In genomic region chr19:47134533-47134932, GRCh38 we compare ENCODE assay signal across 15 cellular contexts. TPM values are rescaled to one million over a fixed set of nuclear protein-coding genes. Genes with fewer than 3 reads are reported as not detected.
DNase-seq lines count a peak whose midpoint lies in the region; ATAC-seq, FAIRE-seq and TF ChIP-seq lines count a peak whose summit lies in the region.
"Had no signal": no experiment of that assay in that cellular context is flagged by ENCODE, and none has a peak within 500 bp of the region (broad histone marks: within the 10 kb centered on the region; RNA-seq: fewer than 3 reads in every experiment).

No MANE protein-coding gene starts in this region.

- H3K27ac ChIP-seq in IMR-90 (ENCODE audit: insufficient read depth, low read length) (no peak overlapping the region; the same call in 1 of the 2 replicates), astrocyte (ENCODE audit: low read depth, low read length) (no peak overlapping the region), upper lobe of right lung (no peak overlapping the region)
- H3K27ac ChIP-seq: parathyroid adenoma had no signal

- H3K9ac ChIP-seq in IMR-90 (ENCODE audit: low read depth, low read length) = no peak overlapping the region
- peak overlapping the region; percentile 48 for H3K9ac ChIP-seq in astrocyte (ENCODE audit: low read length)
- H3K9ac ChIP-seq: parathyroid adenoma had no signal

- in situ Hi-C loops in IMR-90 (cut with MboI; ENCODE audit: low sequenced_read_pairs) = no loop called here

- peak overlapping the region; percentile 22 for H3K14ac ChIP-seq in IMR-90 (replicated peaks; ENCODE audit: low read depth, low read length)

- 0 out of 2 replicates have a peak overlapping the region, but pooled peaks have one; percentile 11 for H3K4ac ChIP-seq in IMR-90 (ENCODE audit: low read depth, low read length)

- H3K36me3 Mint-ChIP-seq in Calu3 (ENCODE audit: insufficient read depth, unreplicated experiment) = peaks cover 75% of the 10 kb centered on the region
- H3K36me3 Mint-ChIP-seq in astrocyte (ENCODE audit: low read depth, unreplicated experiment) = peaks cover 4% of the 10 kb centered on the region
- H3K36me3 Mint-ChIP-seq in naive thymus-derived CD8-positive, alpha-beta T cell = peaks cover 0 to 54% (median 7%) of the 10 kb centered on the region in 3 donors

- H3K9me3 ChIP-seq in IMR-90 (ENCODE audit: control insufficient read depth, insufficient read depth, low read length) (no peaks in the 10 kb centered on the region), astrocyte (ENCODE audit: insufficient read depth, low read depth, low read length) (no peaks in the 10 kb centered on the region), upper lobe of right lung (no peaks in the 10 kb centered on the region)

- H3K36me3 ChIP-seq in IMR-90 (ENCODE audit: control insufficient read depth, insufficient read depth, low read length) = peaks cover 5% of the 10 kb centered on the region
- peaks cover 5% of the 10 kb centered on the region for H3K36me3 ChIP-seq in astrocyte (ENCODE audit: insufficient read depth, low read length)
- H3K36me3 ChIP-seq in upper lobe of right lung = peaks cover 6% of the 10 kb centered on the region

- H3K27me3 ChIP-seq in IMR-90 (ENCODE audit: control insufficient read depth, insufficient read depth, low read length) = no peaks in the 10 kb centered on the region
- no peaks in the 10 kb centered on the region for H3K27me3 ChIP-seq in astrocyte (ENCODE audit: insufficient read depth, low read length)
- no peaks in the 10 kb centered on the region for H3K27me3 ChIP-seq in upper lobe of right lung

- H3K27me3 Mint-ChIP-seq in Calu3 (ENCODE audit: unreplicated experiment) (no peaks in the 10 kb centered on the region), astrocyte (ENCODE audit: low read depth, unreplicated experiment) (no peaks in the 10 kb centered on the region)
- peaks cover 0 to 4% (median 0%) of the 10 kb centered on the region in 5 donors for H3K27me3 Mint-ChIP-seq in naive thymus-derived CD8-positive, alpha-beta T cell

- no peak overlapping the region for H2AK9ac ChIP-seq in IMR-90 (replicated peaks; ENCODE audit: low read depth, low read length, poor library complexity)

- H3K18ac ChIP-seq in IMR-90 (ENCODE audit: low read depth, low read length) = no peak overlapping the region

- DNase-seq in Calu3 = no peak
- no peak for DNase-seq in IMR-90
- no peak for DNase-seq in astrocyte (ENCODE audit: low read depth)
- no peak for DNase-seq in naive thymus-derived CD8-positive, alpha-beta T cell
- no peak for DNase-seq in upper lobe of right lung
- no peak for DNase-seq in left cardiac atrium
- DNase-seq in HEK293T (ENCODE audit: extremely low spot score) = no peak
- DNase-seq: activated T-cell treated with anti-CD3 and anti-CD28 coated beads for 4 hours; DMS 273 treated with DMSO at 0.1 percent for 48 hours; H7; stimulated activated CD4-positive, alpha-beta T cell treated with anti-CD3 and anti-CD28 coated beads, Interleukin-4, amount 100 ng/mL, for 1 hour had no signal

- peak overlapping the region; percentile 28 for H3K4me2 ChIP-seq in IMR-90 (ENCODE audit: low read depth, low read length)
- H3K4me2 ChIP-seq in astrocyte (ENCODE audit: low read length) = peak overlapping the region; percentile 70

- CTCF ChIA-PET in Calu3 (lab: Charles Lee) (no interaction called here), IMR-90 (lab: Yijun Ruan, JAX) (no interaction called here), HEK293T (lab: Yijun Ruan, JAX) (no interaction called here)

- H4K91ac ChIP-seq in IMR-90 (ENCODE audit: insufficient read depth, low read depth, low read length) = no peak overlapping the region

- BruUV-seq in Calu3 (replicated peaks; lab: Mats Ljungman, UMichigan) = no TSS peak
- BruUV-seq in IMR-90 (replicated peaks; lab: Mats Ljungman, UMichigan) = no TSS peak

- no peak overlapping the region for H2BK120ac ChIP-seq in IMR-90 (ENCODE audit: low read depth, low read length)

- H3K4me3 ChIP-seq in IMR-90 (ENCODE audit: insufficient read depth, low read depth, low read length) = no peak overlapping the region
- H3K4me3 ChIP-seq in astrocyte (ENCODE audit: insufficient read depth, low read depth, low read length) = no peak overlapping the region
- no peak overlapping the region for H3K4me3 ChIP-seq in upper lobe of right lung

- intact Hi-C loops in Calu3 (cut with micrococcal nuclease; ENCODE audit: unreplicated experiment) (no loop called here), IMR-90 (cut with micrococcal nuclease) (loop anchor here (5.0 kb wide), 1 partner anchor 108 kb away; no protein-coding TSS in a partner anchor), upper lobe of right lung (cut with DNase I) (no loop called here), left cardiac atrium (cut with DNase I) (no loop called here)

- H4K8ac ChIP-seq in IMR-90 (ENCODE audit: low read depth in 2 of 2, low read length in 2 of 2) = no peak overlapping the region

- H3K9me3 Mint-ChIP-seq in Calu3 (ENCODE audit: low read depth, unreplicated experiment) (peaks cover 3% of the 10 kb centered on the region), astrocyte (ENCODE audit: unreplicated experiment) (peaks cover 4% of the 10 kb centered on the region)
- H3K9me3 Mint-ChIP-seq in naive thymus-derived CD8-positive, alpha-beta T cell = peaks cover 0 to 2% (median 0%) of the 10 kb centered on the region in 9 donors

- H3K4me3 Mint-ChIP-seq in Calu3 (ENCODE audit: low read depth, unreplicated experiment) (peak overlapping the region; percentile 95), astrocyte (ENCODE audit: unreplicated experiment) (peak overlapping the region; percentile 66)
- H3K4me3 Mint-ChIP-seq in naive thymus-derived CD8-positive, alpha-beta T cell = peak overlapping the region; percentile 19 to 100 (median 33)

- ATAC-seq in IMR-90 (ENCODE audit: low read depth) = no peak
- no peak for ATAC-seq in naive thymus-derived CD8-positive, alpha-beta T cell
- no peak for ATAC-seq in HG03432 (IDR thresholded peaks at IDR 0.05; ENCODE audit: unreplicated experiment)
- no peak for ATAC-seq in upper lobe of right lung
- ATAC-seq in left cardiac atrium = no peak
- ATAC-seq: left lobe of liver had no signal

- H3K4me1 Mint-ChIP-seq in Calu3 (ENCODE audit: low read depth, unreplicated experiment) = peaks cover 47% of the 10 kb centered on the region
- peaks cover 21% of the 10 kb centered on the region for H3K4me1 Mint-ChIP-seq in astrocyte (ENCODE audit: low read depth, unreplicated experiment)
- H3K4me1 Mint-ChIP-seq in naive thymus-derived CD8-positive, alpha-beta T cell = peaks cover 43 to 81% (median 79%) of the 10 kb centered on the region in 4 donors

- peaks cover 0 to 49% of the 10 kb centered on the region in 2 experiments; a peak in 2 of 4 replicates for H3K79me1 ChIP-seq in IMR-90 (ENCODE audit: low read depth in 1 of 2, low read length in 2 of 2)

- H4K20me1 ChIP-seq in IMR-90 (ENCODE audit: insufficient read depth, low read length) (peaks cover 78% of the 10 kb centered on the region), astrocyte (ENCODE audit: insufficient read depth, low read length) (peaks cover 78% of the 10 kb centered on the region)

- H2BK5ac ChIP-seq in IMR-90 (ENCODE audit: low read depth, low read length, poor library complexity, severe bottlenecking) = peak overlapping the region; percentile 40

- TF ChIP-seq RAD21 in IMR-90 (IDR thresholded peaks at IDR 0.05; ENCODE audit: low read length) = no peak

- H3K27ac Mint-ChIP-seq in Calu3 (ENCODE audit: unreplicated experiment) (peak overlapping the region; percentile 21), astrocyte (ENCODE audit: unreplicated experiment) (no peak overlapping the region)
- peak overlapping the region in 6 of 10 donors; percentile 3 to 90 (median 52) for H3K27ac Mint-ChIP-seq in naive thymus-derived CD8-positive, alpha-beta T cell

- dilution Hi-C loops in IMR-90 (cut with HindIII; ENCODE audit: low sequenced_read_pairs, unreplicated experiment) = no loop called here

- POLR2A ChIA-PET in IMR-90 (lab: Charles Lee; ENCODE audit: unreplicated experiment) (no interaction called here), HEK293T (lab: Yijun Ruan, JAX) (no interaction called here)
- POLR2A ChIA-PET in naive thymus-derived CD8-positive, alpha-beta T cell (lab: Charles Lee) = interaction anchor here (1.5 to 2.7 kb wide), 2 partner anchors 11 to 110 kb away, joined by 3 to 7 read pairs; no protein-coding TSS in a partner anchor

- no peak for FAIRE-seq in astrocyte (lab: Jason Lieb, UNC)
- FAIRE-seq: GM19239 had no signal

- peak overlapping the region; percentile 43; the same call in 1 of the 2 replicates for H4K5ac ChIP-seq in IMR-90 (ENCODE audit: low read depth, low read length)

- no peak overlapping the region for H2BK15ac ChIP-seq in IMR-90 (ENCODE audit: low read depth, low read length)

- H3K4me1 ChIP-seq in IMR-90 (ENCODE audit: control insufficient read depth, insufficient read depth, low read length) (peaks cover 14% of the 10 kb centered on the region), astrocyte (ENCODE audit: insufficient read depth, low read length) (peaks cover 19% of the 10 kb centered on the region), upper lobe of right lung (peaks cover 17% of the 10 kb centered on the region)
- H3K4me1 ChIP-seq: parathyroid adenoma had no signal

- no peak overlapping the region for H2BK20ac ChIP-seq in IMR-90 (ENCODE audit: low read depth, low read length)

- TF ChIP-seq CTCF in Calu3 (IDR thresholded peaks at IDR 0.05; ENCODE audit: unreplicated experiment) (no peak), IMR-90 (conservative IDR thresholded peaks at IDR 0.05; ENCODE audit: low read depth, low read length) (no peak), astrocyte (IDR thresholded peaks at IDR 0.05; ENCODE audit: insufficient read depth, low read depth, low read length) (no peak), upper lobe of right lung (IDR thresholded peaks at IDR 0.05) (no peak)

- H3K9me1 ChIP-seq in IMR-90 (ENCODE audit: insufficient read depth, low read length) = peaks cover 7% of the 10 kb centered on the region

- no peak for TF ChIP-seq POLR2A in IMR-90 (IDR thresholded peaks at IDR 0.05; ENCODE audit: low read depth, low read length)

- WGBS in IMR-90 (ENCODE audit: extremely low coverage in 2 of 2, insufficient read length in 1 of 2), 2 experiments = 52% methylated on average over 2 of the region's 2 CpGs; no CpG with 5 or more reads in 1 of the 2 experiments

- H2AFZ ChIP-seq in IMR-90 (replicated peaks; ENCODE audit: low read length, poor library complexity) (no peak overlapping the region), astrocyte (ENCODE audit: low read depth, low read length) (no peak overlapping the region)
- H2AFZ ChIP-seq: parathyroid adenoma had no signal

- H3K23ac ChIP-seq in IMR-90 (ENCODE audit: low read depth, low read length) = peak overlapping the region; percentile 14; the same call in 1 of the 2 replicates

- H2AK5ac ChIP-seq in IMR-90 (ENCODE audit: low read depth, low read length) = peak overlapping the region; percentile 17; the same call in 1 of the 2 replicates

- H3K79me2 ChIP-seq in astrocyte (ENCODE audit: insufficient read depth, low read length) = peaks cover 88% of the 10 kb centered on the region

- no peak overlapping the region for H3K56ac ChIP-seq in IMR-90 (ENCODE audit: extremely low read depth, insufficient read depth, low read length)

RNA-seq across cellular contexts. Expression of gene SAE1, which starts 3.9 kb away (rescaled TPM):
- total RNA-seq in Calu3 (2022) (169 and 174 TPM in 2 replicates), IMR-90 (2012; rRNA removed) (184 and 192 TPM in 2 replicates), astrocyte (107 and 133 TPM in 2 replicates), upper lobe of right lung (57.6 TPM), left cardiac atrium (10 to 100 TPM; 50.1 to 54.7 TPM)
- polyA plus RNA-seq in IMR-90 (2012; rRNA removed) = 137 and 165 TPM in 2 replicates
- polyA plus RNA-seq in IMR-90 (2012; cell fraction: cytosol; rRNA removed) = 96.8 and 106 TPM in 2 replicates
- polyA plus RNA-seq in IMR-90 (2012; cell fraction: nucleus; rRNA removed; ENCODE audit: low replicate concordance) = 45.0 and 63.3 TPM in 2 replicates
- 10 to 100 TPM; 44.5 to 45.6 TPM for total RNA-seq in naive thymus-derived CD8-positive, alpha-beta T cell
- 100 to 1,000 TPM; 158 to 174 (median 159) TPM for polyA plus RNA-seq in naive thymus-derived CD8-positive, alpha-beta T cell

RNA-seq across cellular contexts. Expression of gene ZC3H4, which starts 21.0 kb away (rescaled TPM):
- 73.0 and 85.2 TPM in 2 replicates for total RNA-seq in Calu3 (2022)
- 3.9 and 5.3 TPM in 2 replicates for total RNA-seq in IMR-90 (2012; rRNA removed)
- 8.9 and 9.3 TPM in 2 replicates for polyA plus RNA-seq in IMR-90 (2012; rRNA removed)
- polyA plus RNA-seq in IMR-90 (2012; cell fraction: cytosol; rRNA removed) = 5.1 and 5.9 TPM in 2 replicates
- 8.7 and 14.9 TPM in 2 replicates for polyA plus RNA-seq in IMR-90 (2012; cell fraction: nucleus; rRNA removed; ENCODE audit: low replicate concordance)
- total RNA-seq in astrocyte = 36.6 and 42.3 TPM in 2 replicates
- 10 to 100 TPM; 73.4 to 76.3 TPM for total RNA-seq in naive thymus-derived CD8-positive, alpha-beta T cell
- 1 to 10 TPM in 2 of 3 donors, under 1 TPM in 1; 0.86 to 2.4 (median 2.0) TPM for polyA plus RNA-seq in naive thymus-derived CD8-positive, alpha-beta T cell
- total RNA-seq in upper lobe of right lung = 47.5 TPM
- 10 to 100 TPM; 24.2 to 26.3 TPM for total RNA-seq in left cardiac atrium

Comparison
In these comparisons a context has a peak if more than half of its experiments do, and no peak if none do; other contexts are left out.
1. H3K4me3 Mint-ChIP-seq: peak in every context shown above with its lines; median percentile 95 in Calu3; 66 in astrocyte; 33 in naive thymus-derived CD8-positive, alpha-beta T cell.